In genomic region chr17:77606146-77606864, GRCh38 we compare ENCODE assay signal across 17 cellular contexts.
A peak's percentile ranks its signal among the peaks of the same experiment; 100 is the strongest.
DNase-seq lines count a peak whose midpoint lies in the region; ATAC-seq and TF ChIP-seq lines count a peak whose summit lies in the region.
"Had no signal": no experiment of that assay in that cellular context is flagged by ENCODE, and none has a peak within 500 bp of the region (broad histone marks: within the 10 kb centered on the region; RNA-seq: fewer than 3 reads in every experiment).

No MANE protein-coding gene starts in this region.

- H3K4me3 Mint-ChIP-seq in natural killer cell = no peak overlapping the region
- H3K4me3 Mint-ChIP-seq in natural killer cell treated with Interleukin-12 subunit alpha and Interleukin-12 subunit beta and Interleukin-15 and Interleukin-18, amount 100 ng/mL, for 72 hours = no peak overlapping the region
- H3K4me3 Mint-ChIP-seq in osteocyte (ENCODE audit: unreplicated experiment) = no peak overlapping the region
- no peak overlapping the region for H3K4me3 Mint-ChIP-seq in activated CD4-positive, alpha-beta memory T cell treated with anti-CD3 and anti-CD28 coated beads for 36 hours
- H3K4me3 Mint-ChIP-seq: CD8-positive, alpha-beta memory T cell had no signal

- H3K27ac ChIP-seq in coronary artery = peak overlapping the region in 1 of 2 donors; percentile 57
- H3K27ac ChIP-seq: C4-2B had no signal

- no peaks in the 10 kb centered on the region for H3K36me3 Mint-ChIP-seq in natural killer cell
- no peaks in the 10 kb centered on the region for H3K36me3 Mint-ChIP-seq in natural killer cell treated with Interleukin-12 subunit alpha and Interleukin-12 subunit beta and Interleukin-15 and Interleukin-18, amount 100 ng/mL, for 72 hours
- no peaks in the 10 kb centered on the region for H3K36me3 Mint-ChIP-seq in osteocyte (ENCODE audit: unreplicated experiment)
- no peaks in the 10 kb centered on the region for H3K36me3 Mint-ChIP-seq in activated CD4-positive, alpha-beta memory T cell treated with anti-CD3 and anti-CD28 coated beads for 36 hours
- H3K36me3 Mint-ChIP-seq: CD8-positive, alpha-beta memory T cell had no signal

- CTCF ChIA-PET in activated CD4-positive, alpha-beta memory T cell treated with anti-CD3 and anti-CD28 coated beads for 36 hours (lab: Charles Lee) = no interaction called here

- TF ChIP-seq CTCF in natural killer cell (IDR thresholded peaks at IDR 0.05) = no peak
- TF ChIP-seq CTCF in coronary artery (IDR thresholded peaks at IDR 0.05) = no peak
- TF ChIP-seq CTCF in osteocyte (IDR thresholded peaks at IDR 0.05) = no peak

- POLR2A ChIA-PET in activated CD4-positive, alpha-beta memory T cell treated with anti-CD3 and anti-CD28 coated beads for 36 hours (lab: Charles Lee) = no interaction called here

- no peaks in the 10 kb centered on the region for H3K27me3 Mint-ChIP-seq in natural killer cell (ENCODE audit: low read depth in 2 of 2)
- H3K27me3 Mint-ChIP-seq in natural killer cell treated with Interleukin-12 subunit alpha and Interleukin-12 subunit beta and Interleukin-15 and Interleukin-18, amount 100 ng/mL, for 72 hours = no peaks in the 10 kb centered on the region
- H3K27me3 Mint-ChIP-seq in osteocyte (ENCODE audit: unreplicated experiment) = peaks cover 22% of the 10 kb centered on the region
- no peaks in the 10 kb centered on the region for H3K27me3 Mint-ChIP-seq in activated CD4-positive, alpha-beta memory T cell treated with anti-CD3 and anti-CD28 coated beads for 36 hours

- ATAC-seq in natural killer cell (no peak), GM18861 (IDR thresholded peaks at IDR 0.05; ENCODE audit: unreplicated experiment) (no peak)
- ATAC-seq in natural killer cell treated with Interleukin-12 subunit alpha and Interleukin-12 subunit beta and Interleukin-15 and Interleukin-18, amount 100 ng/mL, for 72 hours = no peak

- no peak overlapping the region for H3K4me3 ChIP-seq in coronary artery

- intact Hi-C loops in natural killer cell (cut with micrococcal nuclease) = no loop called here
- intact Hi-C loops in activated CD4-positive, alpha-beta memory T cell treated with anti-CD3 and anti-CD28 coated beads for 36 hours (cut with micrococcal nuclease) = no loop called here

- H3K27ac Mint-ChIP-seq in natural killer cell = no peak overlapping the region
- H3K27ac Mint-ChIP-seq in natural killer cell treated with Interleukin-12 subunit alpha and Interleukin-12 subunit beta and Interleukin-15 and Interleukin-18, amount 100 ng/mL, for 72 hours = no peak overlapping the region
- H3K27ac Mint-ChIP-seq in osteocyte (ENCODE audit: unreplicated experiment) = no peak overlapping the region
- no peak overlapping the region for H3K27ac Mint-ChIP-seq in activated CD4-positive, alpha-beta memory T cell treated with anti-CD3 and anti-CD28 coated beads for 36 hours
- H3K27ac Mint-ChIP-seq: CD8-positive, alpha-beta memory T cell had no signal

- no peaks in the 10 kb centered on the region for H3K9me3 Mint-ChIP-seq in natural killer cell
- H3K9me3 Mint-ChIP-seq in natural killer cell treated with Interleukin-12 subunit alpha and Interleukin-12 subunit beta and Interleukin-15 and Interleukin-18, amount 100 ng/mL, for 72 hours = no peaks in the 10 kb centered on the region
- H3K9me3 Mint-ChIP-seq in osteocyte (ENCODE audit: unreplicated experiment) = no peaks in the 10 kb centered on the region
- no peaks in the 10 kb centered on the region for H3K9me3 Mint-ChIP-seq in activated CD4-positive, alpha-beta memory T cell treated with anti-CD3 and anti-CD28 coated beads for 36 hours
- H3K9me3 Mint-ChIP-seq: CD8-positive, alpha-beta memory T cell had no signal

- H3K4me1 Mint-ChIP-seq in natural killer cell (peaks cover 23% of the 10 kb centered on the region in 2 donors), osteocyte (ENCODE audit: unreplicated experiment) (peaks cover 24% of the 10 kb centered on the region)
- peaks cover 19 to 20% of the 10 kb centered on the region in 2 donors for H3K4me1 Mint-ChIP-seq in natural killer cell treated with Interleukin-12 subunit alpha and Interleukin-12 subunit beta and Interleukin-15 and Interleukin-18, amount 100 ng/mL, for 72 hours (ENCODE audit: low read depth in 2 of 2)
- H3K4me1 Mint-ChIP-seq in activated CD4-positive, alpha-beta memory T cell treated with anti-CD3 and anti-CD28 coated beads for 36 hours (ENCODE audit: low read depth) = peaks cover 22% of the 10 kb centered on the region

- DNase-seq in natural killer cell = peak; percentile 4
- DNase-seq in natural killer cell treated with Interleukin-12 subunit alpha and Interleukin-12 subunit beta and Interleukin-15 and Interleukin-18, amount 100 ng/mL, for 72 hours (ENCODE audit: low spot score) = no peak
- DNase-seq in coronary artery (ENCODE audit: low spot score) = peak; percentile 57
- DNase-seq in osteocyte (ENCODE audit: extremely low spot score, unreplicated experiment) = peak; percentile 69
- no peak for DNase-seq in activated CD4-positive, alpha-beta memory T cell treated with anti-CD3 and anti-CD28 coated beads for 36 hours
- no peak for DNase-seq in NCI-H1694 treated with DMSO at 0.1 percent for 48 hours (lab: John Stamatoyannopoulos, UW)
- DNase-seq: Calu3; CD8-positive, alpha-beta memory T cell; IMR-90; MV-4-11; NCI-H1694; NCI-H2081 treated with DMSO at 0.1 percent for 48 hours; NCI-H2171 treated with DMSO at 0.1 percent for 48 hours; NCI-H524 treated with DMSO at 0.1 percent for 48 hours; Right ventricle myocardium superior had no signal

Comparison
In these comparisons a context has a peak if more than half of its experiments do, and no peak if none do; other contexts are left out.
1. DNase-seq: peak in natural killer cell (single experiment), coronary artery (single experiment) and osteocyte (single experiment); none in natural killer cell treated with Interleukin-12 subunit alpha and Interleukin-12 subunit beta and Interleukin-15 and Interleukin-18, amount 100 ng/mL, for 72 hours (single experiment), activated CD4-positive, alpha-beta memory T cell treated with anti-CD3 and anti-CD28 coated beads for 36 hours (single experiment) and NCI-H1694 treated with DMSO at 0.1 percent for 48 hours (single experiment).